In the genomic region with DNA sequence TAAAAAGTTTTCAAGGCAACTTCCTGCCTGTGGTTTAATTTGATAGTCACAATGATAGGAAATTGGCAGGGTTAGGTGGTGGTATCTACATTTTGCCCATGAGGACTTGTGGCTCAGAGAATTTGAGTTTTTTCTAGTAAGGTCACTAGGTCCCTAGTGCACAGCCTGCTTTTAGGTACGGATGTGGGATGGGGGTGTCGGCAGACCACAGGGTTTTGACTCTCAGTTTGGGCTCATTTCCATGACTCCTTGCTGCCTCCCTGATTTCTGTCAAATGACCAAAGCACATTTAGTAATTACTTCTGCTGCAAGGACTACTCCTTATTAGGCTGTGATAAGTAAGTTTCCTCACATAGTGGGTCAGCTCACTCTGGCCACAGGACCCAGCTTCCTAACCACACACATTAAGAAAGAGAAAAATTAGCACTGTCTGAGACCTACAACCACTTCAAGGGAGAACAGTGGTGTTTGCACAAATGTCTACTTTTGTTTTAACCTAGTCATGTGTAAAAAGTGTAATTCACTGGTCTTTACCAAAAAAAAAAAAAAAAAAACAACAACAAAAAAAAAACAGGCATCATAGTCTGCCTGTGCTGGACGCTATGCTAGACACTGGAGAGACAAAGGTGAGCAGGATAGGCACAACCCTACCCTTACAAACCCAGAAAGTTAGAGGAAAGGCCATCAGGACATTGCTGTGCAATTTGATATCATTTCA, we compare ENCODE assay signal across 8 cellular contexts. TPM values are rescaled to one million over a fixed set of nuclear protein-coding genes. Genes with fewer than 3 reads are reported as not detected.
DNase-seq lines count a peak whose midpoint lies in the region.

No MANE protein-coding gene starts in this region.

- no peak overlapping the region for H3K9ac ChIP-seq in Karpas-422 (ENCODE audit: low read length)

- H3K4me1 Mint-ChIP-seq in activated naive CD4-positive, alpha-beta T cell treated with anti-CD3 and anti-CD28 coated beads for 36 hours (ENCODE audit: low read depth): peaks cover 38% of the 10 kb centered on the region

- H3K79me2 ChIP-seq in Karpas-422 (ENCODE audit: low read length): no peaks in the 10 kb centered on the region

- H3K4me3 ChIP-seq in Karpas-422 (ENCODE audit: low read length): peak overlapping the region; percentile 64; the same call in 1 of the 2 replicates

- peak overlapping the region; percentile 91 for H3K4me3 Mint-ChIP-seq in activated naive CD4-positive, alpha-beta T cell treated with anti-CD3 and anti-CD28 coated beads for 36 hours

- no peaks in the 10 kb centered on the region for H3K9me3 ChIP-seq in Karpas-422 (ENCODE audit: low read length)

- no peaks in the 10 kb centered on the region for H4K20me1 ChIP-seq in Karpas-422 (ENCODE audit: insufficient read depth, low read depth, low read length)

- no peak overlapping the region for H3K27ac ChIP-seq in Karpas-422 (ENCODE audit: low read length)

- peak overlapping the region; percentile 76 for H3K4me2 ChIP-seq in Karpas-422 (ENCODE audit: low read depth, low read length, poor library complexity, severe bottlenecking)

- H2AFZ ChIP-seq in Karpas-422 (ENCODE audit: low read length): no peak overlapping the region

- intact Hi-C loops in activated naive CD4-positive, alpha-beta T cell treated with anti-CD3 and anti-CD28 coated beads for 36 hours (cut with micrococcal nuclease): loop anchor here (1.0 to 5.0 kb wide), 3 partner anchors 10 to 1136 kb away; a partner anchor contains a TSS

- no peaks in the 10 kb centered on the region for H3K9me2 ChIP-seq in Karpas-422 (replicated peaks; ENCODE audit: insufficient read depth, low read length)

- peaks cover 68% of the 10 kb centered on the region for H3K36me3 Mint-ChIP-seq in activated naive CD4-positive, alpha-beta T cell treated with anti-CD3 and anti-CD28 coated beads for 36 hours (ENCODE audit: low read depth)

- H3K27ac Mint-ChIP-seq in activated naive CD4-positive, alpha-beta T cell treated with anti-CD3 and anti-CD28 coated beads for 36 hours: peak overlapping the region; percentile 96

- H3K4me1 ChIP-seq in Karpas-422 (ENCODE audit: low read length): peaks cover 24% of the 10 kb centered on the region

- H3K9me3 Mint-ChIP-seq in activated naive CD4-positive, alpha-beta T cell treated with anti-CD3 and anti-CD28 coated beads for 36 hours: no peaks in the 10 kb centered on the region

- no peaks in the 10 kb centered on the region for H3K36me3 ChIP-seq in Karpas-422 (ENCODE audit: insufficient read depth, low read length)

- H3K27me3 ChIP-seq in Karpas-422 (ENCODE audit: low read length): no peaks in the 10 kb centered on the region

- peak; percentile 24 for DNase-seq in NOMO-1 treated with DMSO at 0.1 percent for 48 hours (lab: John Stamatoyannopoulos, UW; ENCODE audit: unreplicated experiment)
- no peak for DNase-seq in NOMO-1 treated with dmso at 0.1 percent for 144 hours (lab: John Stamatoyannopoulos, UW; ENCODE audit: unreplicated experiment)
- DNase-seq in Karpas-422: no peak
- peak; percentile 60 for DNase-seq in activated naive CD4-positive, alpha-beta T cell treated with anti-CD3 and anti-CD28 coated beads for 36 hours
- DNase-seq in stimulated activated CD4-positive, alpha-beta T cell treated with anti-CD3 and anti-CD28 coated beads, Interleukin-4, amount 100 ng/mL, for 24 hours: peak; percentile 63
- no peak for DNase-seq in NCI-H2107 (lab: John Stamatoyannopoulos, UW)
- DNase-seq in COLO668 (lab: John Stamatoyannopoulos, UW; ENCODE audit: unreplicated experiment): no peak
- no peak for DNase-seq in SHP77 treated with DMSO at 0.1 percent for 48 hours (lab: John Stamatoyannopoulos, UW)

- CTCF ChIA-PET in activated naive CD4-positive, alpha-beta T cell treated with anti-CD3 and anti-CD28 coated beads for 36 hours (lab: Charles Lee): interaction anchor here (1.0 to 3.0 kb wide), 5 partner anchors 9 to 143 kb away, joined by 3 to 12 read pairs (median 8); no protein-coding TSS in a partner anchor

- no peaks in the 10 kb centered on the region for H3K27me3 Mint-ChIP-seq in activated naive CD4-positive, alpha-beta T cell treated with anti-CD3 and anti-CD28 coated beads for 36 hours (ENCODE audit: low read depth)

RNA-seq across cellular contexts. Expression of a gene that starts 43.7 kb away (rescaled TPM):
- 40.0 and 47.9 TPM in 2 replicates for total RNA-seq in Karpas-422 (2014; rRNA removed; shearing (Covaris generic); ENCODE audit: low replicate concordance)
- total RNA-seq in activated naive CD4-positive, alpha-beta T cell treated with anti-CD3 and anti-CD28 coated beads for 36 hours: 10 to 100 TPM; 71.4 to 75.8 TPM

Comparison
In these comparisons a context has a peak if more than half of its experiments do, and no peak if none do; other contexts are left out.
1. DNase-seq: peak in NOMO-1 treated with DMSO at 0.1 percent for 48 hours (single experiment), activated naive CD4-positive, alpha-beta T cell treated with anti-CD3 and anti-CD28 coated beads for 36 hours (single experiment) and stimulated activated CD4-positive, alpha-beta T cell treated with anti-CD3 and anti-CD28 coated beads, Interleukin-4, amount 100 ng/mL, for 24 hours (single experiment); none in NOMO-1 treated with dmso at 0.1 percent for 144 hours (single experiment), Karpas-422 (single experiment), NCI-H2107 (single experiment), COLO668 (single experiment) and SHP77 treated with DMSO at 0.1 percent for 48 hours (single experiment).